ENCODE assay signal across 1 cellular context in the genomic region with DNA sequence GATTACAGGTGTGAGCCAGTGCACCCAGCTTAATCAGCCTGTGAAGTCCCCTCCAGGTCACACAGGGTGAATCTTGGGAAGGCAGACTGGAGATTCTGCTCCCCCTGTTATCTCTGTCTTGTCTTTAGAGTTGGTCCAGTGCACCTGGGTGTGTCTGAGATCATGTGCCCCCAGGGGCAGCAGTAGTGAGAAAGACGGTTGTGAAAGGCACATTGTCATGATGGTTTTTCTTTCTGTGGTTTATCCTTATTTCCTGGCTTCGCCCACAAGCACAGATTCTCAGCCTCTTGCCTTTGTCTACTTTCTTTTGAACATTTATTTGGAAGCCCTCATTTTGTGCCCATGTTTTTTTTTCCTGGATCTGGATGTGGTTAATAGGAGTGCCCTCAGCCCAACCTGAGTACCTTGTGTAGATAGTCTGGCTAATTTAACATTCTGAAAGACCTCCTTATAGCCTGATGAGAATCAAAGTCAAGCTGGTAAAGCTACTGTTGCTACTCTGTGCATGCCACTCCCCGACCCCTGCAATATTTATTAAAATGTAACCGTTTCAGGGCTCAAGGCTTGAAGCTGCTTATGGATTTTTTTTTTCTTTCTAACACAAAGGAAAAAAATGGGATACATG.
TF ChIP-seq lines count a peak whose summit lies in the region.

No MANE protein-coding gene starts in this region.

TF ChIP-seq in K562, 482 proteins besides CTCF, POLR2A, EP300 and RAD21 (continued from another document and continues in another):
- TF ChIP-seq, protein P1, sequence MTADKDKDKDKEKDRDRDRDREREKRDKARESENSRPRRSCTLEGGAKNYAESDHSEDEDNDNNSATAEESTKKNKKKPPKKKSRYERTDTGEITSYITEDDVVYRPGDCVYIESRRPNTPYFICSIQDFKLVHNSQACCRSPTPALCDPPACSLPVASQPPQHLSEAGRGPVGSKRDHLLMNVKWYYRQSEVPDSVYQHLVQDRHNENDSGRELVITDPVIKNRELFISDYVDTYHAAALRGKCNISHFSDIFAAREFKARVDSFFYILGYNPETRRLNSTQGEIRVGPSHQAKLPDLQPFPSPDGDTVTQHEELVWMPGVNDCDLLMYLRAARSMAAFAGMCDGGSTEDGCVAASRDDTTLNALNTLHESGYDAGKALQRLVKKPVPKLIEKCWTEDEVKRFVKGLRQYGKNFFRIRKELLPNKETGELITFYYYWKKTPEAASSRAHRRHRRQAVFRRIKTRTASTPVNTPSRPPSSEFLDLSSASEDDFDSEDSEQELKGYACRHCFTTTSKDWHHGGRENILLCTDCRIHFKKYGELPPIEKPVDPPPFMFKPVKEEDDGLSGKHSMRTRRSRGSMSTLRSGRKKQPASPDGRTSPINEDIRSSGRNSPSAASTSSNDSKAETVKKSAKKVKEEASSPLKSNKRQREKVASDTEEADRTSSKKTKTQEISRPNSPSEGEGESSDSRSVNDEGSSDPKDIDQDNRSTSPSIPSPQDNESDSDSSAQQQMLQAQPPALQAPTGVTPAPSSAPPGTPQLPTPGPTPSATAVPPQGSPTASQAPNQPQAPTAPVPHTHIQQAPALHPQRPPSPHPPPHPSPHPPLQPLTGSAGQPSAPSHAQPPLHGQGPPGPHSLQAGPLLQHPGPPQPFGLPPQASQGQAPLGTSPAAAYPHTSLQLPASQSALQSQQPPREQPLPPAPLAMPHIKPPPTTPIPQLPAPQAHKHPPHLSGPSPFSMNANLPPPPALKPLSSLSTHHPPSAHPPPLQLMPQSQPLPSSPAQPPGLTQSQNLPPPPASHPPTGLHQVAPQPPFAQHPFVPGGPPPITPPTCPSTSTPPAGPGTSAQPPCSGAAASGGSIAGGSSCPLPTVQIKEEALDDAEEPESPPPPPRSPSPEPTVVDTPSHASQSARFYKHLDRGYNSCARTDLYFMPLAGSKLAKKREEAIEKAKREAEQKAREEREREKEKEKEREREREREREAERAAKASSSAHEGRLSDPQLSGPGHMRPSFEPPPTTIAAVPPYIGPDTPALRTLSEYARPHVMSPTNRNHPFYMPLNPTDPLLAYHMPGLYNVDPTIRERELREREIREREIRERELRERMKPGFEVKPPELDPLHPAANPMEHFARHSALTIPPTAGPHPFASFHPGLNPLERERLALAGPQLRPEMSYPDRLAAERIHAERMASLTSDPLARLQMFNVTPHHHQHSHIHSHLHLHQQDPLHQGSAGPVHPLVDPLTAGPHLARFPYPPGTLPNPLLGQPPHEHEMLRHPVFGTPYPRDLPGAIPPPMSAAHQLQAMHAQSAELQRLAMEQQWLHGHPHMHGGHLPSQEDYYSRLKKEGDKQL (CRISPR knock-in tag; IDR thresholded peaks at IDR 0.05; ENCODE audit: borderline replicate concordance), result no peak
- TF ChIP-seq RAD51 (IDR thresholded peaks at IDR 0.05; ENCODE audit: borderline replicate concordance, low read depth) (no peak), CTBP1 (IDR thresholded peaks at IDR 0.05; ENCODE audit: borderline replicate concordance) (peak; percentile 64; the same call in 1 of the 2 replicates), PHF21A (IDR thresholded peaks at IDR 0.05; ENCODE audit: borderline replicate concordance, low read depth) (no peak), ZNF3 (CRISPR knock-in tag; IDR thresholded peaks at IDR 0.05) (no peak), ZNF282 (CRISPR knock-in tag; IDR thresholded peaks at IDR 0.05) (no peak), MEF2D (tag; conservative IDR thresholded peaks at IDR 0.05; ENCODE audit: low read depth) (no peak), MTA2 (IDR thresholded peaks at IDR 0.05; ENCODE audit: low read depth) (no peak), MTA1 (IDR thresholded peaks at IDR 0.05; ENCODE audit: borderline replicate concordance) (no peak), PCBP1 (IDR thresholded peaks at IDR 0.05; ENCODE audit: low read depth, low read length, poor library complexity, severe bottlenecking) (no peak), ZNF232 (CRISPR knock-in tag; IDR thresholded peaks at IDR 0.05) (no peak), SMARCE1 (IDR thresholded peaks at IDR 0.05) (no peak), ZNF76 (CRISPR knock-in tag; IDR thresholded peaks at IDR 0.05; ENCODE audit: borderline replicate concordance) (no peak), ELF2 (CRISPR knock-in tag; IDR thresholded peaks at IDR 0.05) (no peak), MAFK (IDR thresholded peaks at IDR 0.05; ENCODE audit: low read length) (no peak), CBX5 (IDR thresholded peaks at IDR 0.05; ENCODE audit: borderline replicate concordance, low read depth) (no peak), JUND (IDR thresholded peaks at IDR 0.05; ENCODE audit: borderline replicate concordance, low read depth, low read length) (no peak), JUND (tag; IDR thresholded peaks at IDR 0.05; ENCODE audit: borderline replicate concordance, low read depth, low read length) (peak; percentile 15; the same call in 1 of the 3 replicates), RCOR1 (IDR thresholded peaks at IDR 0.05; ENCODE audit: borderline replicate concordance in 1 of 2, low read depth in 2 of 2, low read length in 2 of 2) (0 out of 4 replicates have a peak, but pooled peaks of 1 of the 2 experiments have one; percentile 39), TCF3 (CRISPR knock-in tag; IDR thresholded peaks at IDR 0.05) (0 out of 2 replicates have a peak, but pooled peaks have one; percentile 11), ZKSCAN3 (CRISPR knock-in tag; IDR thresholded peaks at IDR 0.05) (no peak), ZNF146 (CRISPR knock-in tag; IDR thresholded peaks at IDR 0.05; ENCODE audit: unreplicated experiment) (no peak), ZNF134 (CRISPR knock-in tag; conservative IDR thresholded peaks at IDR 0.05) (no peak), EHMT2 (IDR thresholded peaks at IDR 0.05) (no peak), HNRNPLL (IDR thresholded peaks at IDR 0.05; ENCODE audit: low read depth, low read length, poor library complexity, severe bottlenecking) (no peak), EWSR1 (IDR thresholded peaks at IDR 0.05; ENCODE audit: borderline replicate concordance, low read depth, partially characterized antibody) (no peak), PTTG1 (tag; IDR thresholded peaks at IDR 0.05; ENCODE audit: low read depth) (no peak), CBFA2T2 (conservative IDR thresholded peaks at IDR 0.05) (peak; percentile 21; the same call in 1 of the 2 replicates), CBFB (CRISPR knock-in tag; IDR thresholded peaks at IDR 0.05) (no peak), ZNF175 (CRISPR knock-in tag; IDR thresholded peaks at IDR 0.05; ENCODE audit: low read depth) (no peak), ZNF507 (tag; conservative IDR thresholded peaks at IDR 0.05) (no peak), RNF2 (IDR thresholded peaks at IDR 0.05) (no peak), ZBTB7A (IDR thresholded peaks at IDR 0.05; ENCODE audit: borderline replicate concordance, control insufficient read depth, low read depth, low read length) (no peak)
- TF ChIP-seq, protein P2, sequence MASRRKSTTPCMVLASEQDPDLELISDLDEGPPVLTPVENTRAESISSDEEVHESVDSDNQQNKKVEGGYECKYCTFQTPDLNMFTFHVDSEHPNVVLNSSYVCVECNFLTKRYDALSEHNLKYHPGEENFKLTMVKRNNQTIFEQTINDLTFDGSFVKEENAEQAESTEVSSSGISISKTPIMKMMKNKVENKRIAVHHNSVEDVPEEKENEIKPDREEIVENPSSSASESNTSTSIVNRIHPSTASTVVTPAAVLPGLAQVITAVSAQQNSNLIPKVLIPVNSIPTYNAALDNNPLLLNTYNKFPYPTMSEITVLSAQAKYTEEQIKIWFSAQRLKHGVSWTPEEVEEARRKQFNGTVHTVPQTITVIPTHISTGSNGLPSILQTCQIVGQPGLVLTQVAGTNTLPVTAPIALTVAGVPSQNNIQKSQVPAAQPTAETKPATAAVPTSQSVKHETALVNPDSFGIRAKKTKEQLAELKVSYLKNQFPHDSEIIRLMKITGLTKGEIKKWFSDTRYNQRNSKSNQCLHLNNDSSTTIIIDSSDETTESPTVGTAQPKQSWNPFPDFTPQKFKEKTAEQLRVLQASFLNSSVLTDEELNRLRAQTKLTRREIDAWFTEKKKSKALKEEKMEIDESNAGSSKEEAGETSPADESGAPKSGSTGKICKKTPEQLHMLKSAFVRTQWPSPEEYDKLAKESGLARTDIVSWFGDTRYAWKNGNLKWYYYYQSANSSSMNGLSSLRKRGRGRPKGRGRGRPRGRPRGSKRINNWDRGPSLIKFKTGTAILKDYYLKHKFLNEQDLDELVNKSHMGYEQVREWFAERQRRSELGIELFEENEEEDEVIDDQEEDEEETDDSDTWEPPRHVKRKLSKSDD (conservative IDR thresholded peaks at IDR 0.05; ENCODE audit: low read length), result no peak
- TF ChIP-seq, protein P3, sequence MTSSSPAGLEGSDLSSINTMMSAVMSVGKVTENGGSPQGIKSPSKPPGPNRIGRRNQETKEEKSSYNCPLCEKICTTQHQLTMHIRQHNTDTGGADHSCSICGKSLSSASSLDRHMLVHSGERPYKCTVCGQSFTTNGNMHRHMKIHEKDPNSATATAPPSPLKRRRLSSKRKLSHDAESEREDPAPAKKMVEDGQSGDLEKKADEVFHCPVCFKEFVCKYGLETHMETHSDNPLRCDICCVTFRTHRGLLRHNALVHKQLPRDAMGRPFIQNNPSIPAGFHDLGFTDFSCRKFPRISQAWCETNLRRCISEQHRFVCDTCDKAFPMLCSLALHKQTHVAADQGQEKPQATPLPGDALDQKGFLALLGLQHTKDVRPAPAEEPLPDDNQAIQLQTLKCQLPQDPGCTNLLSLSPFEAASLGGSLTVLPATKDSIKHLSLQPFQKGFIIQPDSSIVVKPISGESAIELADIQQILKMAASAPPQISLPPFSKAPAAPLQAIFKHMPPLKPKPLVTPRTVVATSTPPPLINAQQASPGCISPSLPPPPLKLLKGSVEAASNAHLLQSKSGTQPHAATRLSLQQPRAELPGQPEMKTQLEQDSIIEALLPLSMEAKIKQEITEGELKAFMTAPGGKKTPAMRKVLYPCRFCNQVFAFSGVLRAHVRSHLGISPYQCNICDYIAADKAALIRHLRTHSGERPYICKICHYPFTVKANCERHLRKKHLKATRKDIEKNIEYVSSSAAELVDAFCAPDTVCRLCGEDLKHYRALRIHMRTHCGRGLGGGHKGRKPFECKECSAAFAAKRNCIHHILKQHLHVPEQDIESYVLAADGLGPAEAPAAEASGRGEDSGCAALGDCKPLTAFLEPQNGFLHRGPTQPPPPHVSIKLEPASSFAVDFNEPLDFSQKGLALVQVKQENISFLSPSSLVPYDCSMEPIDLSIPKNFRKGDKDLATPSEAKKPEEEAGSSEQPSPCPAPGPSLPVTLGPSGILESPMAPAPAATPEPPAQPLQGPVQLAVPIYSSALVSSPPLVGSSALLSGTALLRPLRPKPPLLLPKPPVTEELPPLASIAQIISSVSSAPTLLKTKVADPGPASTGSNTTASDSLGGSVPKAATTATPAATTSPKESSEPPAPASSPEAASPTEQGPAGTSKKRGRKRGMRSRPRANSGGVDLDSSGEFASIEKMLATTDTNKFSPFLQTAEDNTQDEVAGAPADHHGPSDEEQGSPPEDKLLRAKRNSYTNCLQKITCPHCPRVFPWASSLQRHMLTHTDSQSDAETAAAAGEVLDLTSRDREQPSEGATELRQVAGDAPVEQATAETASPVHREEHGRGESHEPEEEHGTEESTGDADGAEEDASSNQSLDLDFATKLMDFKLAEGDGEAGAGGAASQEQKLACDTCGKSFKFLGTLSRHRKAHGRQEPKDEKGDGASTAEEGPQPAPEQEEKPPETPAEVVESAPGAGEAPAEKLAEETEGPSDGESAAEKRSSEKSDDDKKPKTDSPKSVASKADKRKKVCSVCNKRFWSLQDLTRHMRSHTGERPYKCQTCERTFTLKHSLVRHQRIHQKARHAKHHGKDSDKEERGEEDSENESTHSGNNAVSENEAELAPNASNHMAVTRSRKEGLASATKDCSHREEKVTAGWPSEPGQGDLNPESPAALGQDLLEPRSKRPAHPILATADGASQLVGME (CRISPR knock-in tag; IDR thresholded peaks at IDR 0.05), result no peak
- TF ChIP-seq, protein P4, sequence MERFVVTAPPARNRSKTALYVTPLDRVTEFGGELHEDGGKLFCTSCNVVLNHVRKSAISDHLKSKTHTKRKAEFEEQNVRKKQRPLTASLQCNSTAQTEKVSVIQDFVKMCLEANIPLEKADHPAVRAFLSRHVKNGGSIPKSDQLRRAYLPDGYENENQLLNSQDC (CRISPR knock-in tag; IDR thresholded peaks at IDR 0.05), result no peak
- TF ChIP-seq, protein P5, sequence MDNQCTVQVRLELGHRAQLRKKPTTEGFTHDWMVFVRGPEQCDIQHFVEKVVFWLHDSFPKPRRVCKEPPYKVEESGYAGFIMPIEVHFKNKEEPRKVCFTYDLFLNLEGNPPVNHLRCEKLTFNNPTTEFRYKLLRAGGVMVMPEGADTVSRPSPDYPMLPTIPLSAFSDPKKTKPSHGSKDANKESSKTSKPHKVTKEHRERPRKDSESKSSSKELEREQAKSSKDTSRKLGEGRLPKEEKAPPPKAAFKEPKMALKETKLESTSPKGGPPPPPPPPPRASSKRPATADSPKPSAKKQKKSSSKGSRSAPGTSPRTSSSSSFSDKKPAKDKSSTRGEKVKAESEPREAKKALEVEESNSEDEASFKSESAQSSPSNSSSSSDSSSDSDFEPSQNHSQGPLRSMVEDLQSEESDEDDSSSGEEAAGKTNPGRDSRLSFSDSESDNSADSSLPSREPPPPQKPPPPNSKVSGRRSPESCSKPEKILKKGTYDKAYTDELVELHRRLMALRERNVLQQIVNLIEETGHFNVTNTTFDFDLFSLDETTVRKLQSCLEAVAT (IDR thresholded peaks at IDR 0.05), result no peak
- TF ChIP-seq, protein P6, sequence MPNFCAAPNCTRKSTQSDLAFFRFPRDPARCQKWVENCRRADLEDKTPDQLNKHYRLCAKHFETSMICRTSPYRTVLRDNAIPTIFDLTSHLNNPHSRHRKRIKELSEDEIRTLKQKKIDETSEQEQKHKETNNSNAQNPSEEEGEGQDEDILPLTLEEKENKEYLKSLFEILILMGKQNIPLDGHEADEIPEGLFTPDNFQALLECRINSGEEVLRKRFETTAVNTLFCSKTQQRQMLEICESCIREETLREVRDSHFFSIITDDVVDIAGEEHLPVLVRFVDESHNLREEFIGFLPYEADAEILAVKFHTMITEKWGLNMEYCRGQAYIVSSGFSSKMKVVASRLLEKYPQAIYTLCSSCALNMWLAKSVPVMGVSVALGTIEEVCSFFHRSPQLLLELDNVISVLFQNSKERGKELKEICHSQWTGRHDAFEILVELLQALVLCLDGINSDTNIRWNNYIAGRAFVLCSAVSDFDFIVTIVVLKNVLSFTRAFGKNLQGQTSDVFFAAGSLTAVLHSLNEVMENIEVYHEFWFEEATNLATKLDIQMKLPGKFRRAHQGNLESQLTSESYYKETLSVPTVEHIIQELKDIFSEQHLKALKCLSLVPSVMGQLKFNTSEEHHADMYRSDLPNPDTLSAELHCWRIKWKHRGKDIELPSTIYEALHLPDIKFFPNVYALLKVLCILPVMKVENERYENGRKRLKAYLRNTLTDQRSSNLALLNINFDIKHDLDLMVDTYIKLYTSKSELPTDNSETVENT (CRISPR knock-in tag; IDR thresholded peaks at IDR 0.05), result no peak
- TF ChIP-seq, protein P7, sequence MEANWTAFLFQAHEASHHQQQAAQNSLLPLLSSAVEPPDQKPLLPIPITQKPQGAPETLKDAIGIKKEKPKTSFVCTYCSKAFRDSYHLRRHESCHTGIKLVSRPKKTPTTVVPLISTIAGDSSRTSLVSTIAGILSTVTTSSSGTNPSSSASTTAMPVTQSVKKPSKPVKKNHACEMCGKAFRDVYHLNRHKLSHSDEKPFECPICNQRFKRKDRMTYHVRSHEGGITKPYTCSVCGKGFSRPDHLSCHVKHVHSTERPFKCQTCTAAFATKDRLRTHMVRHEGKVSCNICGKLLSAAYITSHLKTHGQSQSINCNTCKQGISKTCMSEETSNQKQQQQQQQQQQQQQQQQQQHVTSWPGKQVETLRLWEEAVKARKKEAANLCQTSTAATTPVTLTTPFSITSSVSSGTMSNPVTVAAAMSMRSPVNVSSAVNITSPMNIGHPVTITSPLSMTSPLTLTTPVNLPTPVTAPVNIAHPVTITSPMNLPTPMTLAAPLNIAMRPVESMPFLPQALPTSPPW (CRISPR knock-in tag; IDR thresholded peaks at IDR 0.05), result 0 out of 2 replicates have a peak, but pooled peaks have one; percentile 28
